8 cellular contexts compared by ENCODE assay signal in the genomic region with DNA sequence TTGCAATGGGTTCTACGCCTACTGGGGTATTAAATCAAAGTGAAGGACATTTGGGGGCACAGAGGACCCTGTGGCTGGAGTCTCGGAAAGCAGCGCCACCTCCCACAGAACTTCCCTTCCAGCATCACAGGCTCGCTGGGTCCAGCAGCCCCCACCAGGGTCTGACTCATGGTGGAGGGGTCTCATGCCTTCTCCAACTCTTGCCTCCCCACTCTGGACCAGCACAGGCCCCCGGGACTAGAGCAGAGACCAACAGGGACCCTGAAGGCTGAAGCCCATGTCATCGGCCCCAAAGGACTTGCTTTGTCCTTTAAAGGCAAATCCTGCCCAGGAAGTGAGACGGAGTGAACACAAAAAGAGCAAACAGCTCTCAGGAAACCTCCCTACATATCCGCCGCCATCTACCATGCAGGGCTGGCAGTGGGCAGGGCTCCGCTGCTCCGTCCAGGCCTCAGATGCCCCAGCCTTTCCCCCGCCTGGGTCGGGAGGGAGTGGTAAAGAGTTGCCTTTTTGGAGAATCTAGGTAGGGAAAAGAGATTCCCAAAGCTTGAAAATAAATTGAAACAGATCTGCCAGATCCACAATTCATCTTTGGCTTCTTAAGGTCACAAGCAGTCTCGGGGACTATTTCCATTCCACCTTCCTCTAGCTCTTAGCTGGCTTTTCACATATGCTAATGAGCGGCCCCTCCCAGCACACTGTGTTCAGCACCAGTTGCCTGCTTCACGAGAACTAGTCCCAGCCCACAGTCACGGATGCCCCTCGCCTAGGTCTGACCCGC. TPM values are rescaled to one million over a fixed set of nuclear protein-coding genes. Genes with fewer than 3 reads are reported as not detected.
DNase-seq lines count a peak whose midpoint lies in the region; ATAC-seq and TF ChIP-seq lines count a peak whose summit lies in the region.

No MANE protein-coding gene starts in this region.

- no peak overlapping the region for H3K4me3 Mint-ChIP-seq in activated naive CD8-positive, alpha-beta T cell treated with anti-CD3 and anti-CD28 coated beads, Interleukin-2, amount 50 U/mL, for 24 hours

- no peak for TF ChIP-seq POLR2A in spleen (IDR thresholded peaks at IDR 0.05)

- H3K9me3 Mint-ChIP-seq in activated naive CD8-positive, alpha-beta T cell treated with anti-CD3 and anti-CD28 coated beads, Interleukin-2, amount 50 U/mL, for 24 hours, result no peaks in the 10 kb centered on the region

- H3K4me1 Mint-ChIP-seq in activated naive CD8-positive, alpha-beta T cell treated with anti-CD3 and anti-CD28 coated beads, Interleukin-2, amount 50 U/mL, for 24 hours, result peaks cover 21% of the 10 kb centered on the region

- WGBS in iPS DF 6.9 (ENCODE audit: insufficient coverage, insufficient read length), result no CpG with 5 or more reads among the region's 19 CpGs
- WGBS in spleen, 5 donors, result 59 to 69% (median 65%) methylated on average over 17 to 19 of the region's 19 CpGs

- H3K36me3 Mint-ChIP-seq in activated naive CD8-positive, alpha-beta T cell treated with anti-CD3 and anti-CD28 coated beads, Interleukin-2, amount 50 U/mL, for 24 hours (ENCODE audit: low read depth), result no peaks in the 10 kb centered on the region

- TF ChIP-seq CTCF in RWPE2 (IDR thresholded peaks at IDR 0.05; ENCODE audit: poor library complexity, severe bottlenecking), result no peak
- no peak for TF ChIP-seq CTCF in spleen (IDR thresholded peaks at IDR 0.05 in 8 of 11, conservative IDR thresholded peaks at IDR 0.05 in 3 of 11)

- no peak overlapping the region for H3K4me3 ChIP-seq in RWPE2 (ENCODE audit: severe bottlenecking)
- H3K4me3 ChIP-seq in iPS DF 6.9 (ENCODE audit: low read length), result peak overlapping the region; percentile 84; the same call in 1 of the 2 replicates
- H3K4me3 ChIP-seq in spleen, result peak overlapping the region in 4 of 8 donors; percentile 52 to 77 (median 64)

- H3K36me3 ChIP-seq in RWPE2 (ENCODE audit: low read depth) (no peaks in the 10 kb centered on the region), iPS DF 6.9 (ENCODE audit: control insufficient read depth, insufficient read depth, low read length) (no peaks in the 10 kb centered on the region), spleen (no peaks in the 10 kb centered on the region)

- no peaks in the 10 kb centered on the region for H3K27me3 ChIP-seq in RWPE2 (ENCODE audit: insufficient read depth, poor library complexity, severe bottlenecking)
- H3K27me3 ChIP-seq in iPS DF 6.9 (ENCODE audit: control insufficient read depth, insufficient read depth, low read length), result no peaks in the 10 kb centered on the region; the same call in 1 of the 2 replicates
- H3K27me3 ChIP-seq in spleen (replicated peaks in 1 of 7), result peaks cover 0 to 58% (median 28%) of the 10 kb centered on the region in 7 donors

- no peak for DNase-seq in RWPE2 (ENCODE audit: low spot score)
- no peak for DNase-seq in iPS DF 6.9 (ENCODE audit: low read depth, low spot score)
- no peak for DNase-seq in spleen
- no peak for DNase-seq in T1000 (lab: John Stamatoyannopoulos, UW)
- no peak for DNase-seq in T-helper 9 cell
- no peak for DNase-seq in activated naive CD8-positive, alpha-beta T cell treated with anti-CD3 and anti-CD28 coated beads, Interleukin-2, amount 50 U/mL, for 24 hours
- DNase-seq in NCI-H446 (lab: John Stamatoyannopoulos, UW), result no peak

- intact Hi-C loops in spleen (cut with DNase I; ENCODE audit: low total_unique reads), result no loop called here

- H3K27ac Mint-ChIP-seq in activated naive CD8-positive, alpha-beta T cell treated with anti-CD3 and anti-CD28 coated beads, Interleukin-2, amount 50 U/mL, for 24 hours, result no peak overlapping the region

- peak overlapping the region; percentile 63 for H3K27ac ChIP-seq in RWPE2 (ENCODE audit: poor library complexity, severe bottlenecking)
- H3K27ac ChIP-seq in iPS DF 6.9 (ENCODE audit: low read length), result no peak overlapping the region
- peak overlapping the region; percentile 20 to 85 (median 83) for H3K27ac ChIP-seq in spleen

- H3K27me3 Mint-ChIP-seq in activated naive CD8-positive, alpha-beta T cell treated with anti-CD3 and anti-CD28 coated beads, Interleukin-2, amount 50 U/mL, for 24 hours, result peaks cover 58% of the 10 kb centered on the region

- peaks cover 17% of the 10 kb centered on the region for H3K4me1 ChIP-seq in RWPE2 (ENCODE audit: insufficient read depth, poor library complexity, severe bottlenecking)
- peaks cover 18% of the 10 kb centered on the region for H3K4me1 ChIP-seq in iPS DF 6.9 (ENCODE audit: control insufficient read depth, insufficient read depth, low read length)
- peaks cover 17 to 61% (median 47%) of the 10 kb centered on the region in 6 donors for H3K4me1 ChIP-seq in spleen

- ATAC-seq in GM21737 (IDR thresholded peaks at IDR 0.05; ENCODE audit: unreplicated experiment) (peak; percentile 11), RWPE2 (ENCODE audit: low read depth) (no peak)
- ATAC-seq in activated naive CD8-positive, alpha-beta T cell treated with anti-CD3 and anti-CD28 coated beads, Interleukin-2, amount 50 U/mL, for 24 hours, result no peak

- H3K9me3 ChIP-seq in RWPE2 (ENCODE audit: severe bottlenecking) (no peaks in the 10 kb centered on the region), iPS DF 6.9 (ENCODE audit: control insufficient read depth, insufficient read depth, low read length) (no peaks in the 10 kb centered on the region), spleen (no peaks in the 10 kb centered on the region)

RNA-seq across cellular contexts. Expression of a gene that starts 2.1 kb away (rescaled TPM):
- 10 to 100 TPM; 24.1 to 70.0 (median 36.6) TPM for total RNA-seq in spleen
- 10 to 100 TPM; 11.0 to 19.7 (median 18.9) TPM for polyA plus RNA-seq in spleen

RNA-seq across cellular contexts. Expression of a gene that starts 36.6 kb away (rescaled TPM):
- 100 to 1,000 TPM in 6 of 7 donors, 10 to 100 TPM in 1; 95.6 to 142 (median 111) TPM for total RNA-seq in spleen
- 10 to 100 TPM; 34.2 to 93.3 (median 76.1) TPM for polyA plus RNA-seq in spleen
